ENCODE assay signal across 18 cellular contexts in the genomic region with DNA sequence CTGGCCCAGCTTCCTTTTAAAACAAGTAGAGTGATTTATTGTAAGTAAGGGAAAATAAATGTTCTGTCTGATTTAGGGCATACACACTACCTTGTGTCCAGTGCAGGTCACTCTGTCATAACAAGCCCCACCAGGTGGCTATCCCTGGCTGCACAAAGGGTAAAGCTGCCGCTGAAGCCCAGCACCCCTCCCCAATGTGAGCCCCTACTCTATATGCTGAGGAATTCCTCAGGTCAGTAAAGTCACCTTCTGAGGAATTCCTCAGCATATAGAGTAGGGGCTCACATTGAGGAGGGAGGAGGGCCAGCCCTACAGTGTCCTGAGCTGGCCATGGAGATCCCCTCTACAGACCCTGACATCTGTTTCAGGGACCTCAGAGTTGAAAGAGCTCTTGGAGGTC.
"Had no signal": no experiment of that assay in that cellular context is flagged by ENCODE, and none has a peak within 500 bp of the region (broad histone marks: within the 10 kb centered on the region; RNA-seq: fewer than 3 reads in every experiment).

No MANE protein-coding gene starts in this region.

- H3K27ac Mint-ChIP-seq: dendritic cell treated with granulocyte-macrophage colony-stimulating factor and Interleukin-4, amounts not matched to agents 40 ng/mL and 50 ng/mL, for 4 days; effector memory CD8-positive, alpha-beta T cell; immature natural killer cell; naive thymus-derived CD4-positive, alpha-beta T cell; nephron progenitor cell; progenitor cell of endocrine pancreas; stimulated activated memory B cell treated with anti-CD40 and anti-IgM and Interleukin-4, amounts not matched to agents 10 μg/mL and 1 μg/mL and 100 μg/mL, for 72 hours; stimulated activated naive CD8-positive, alpha-beta T cell treated with anti-CD3 and anti-CD28 coated beads, Interleukin-15, Interleukin-2, amounts not matched to agents 100 ng/mL and 50 ng/mL, for 24 hours had no signal

- H3K9me3 Mint-ChIP-seq: dendritic cell treated with granulocyte-macrophage colony-stimulating factor and Interleukin-4, amounts not matched to agents 40 ng/mL and 50 ng/mL, for 4 days; effector memory CD8-positive, alpha-beta T cell; immature natural killer cell; naive thymus-derived CD4-positive, alpha-beta T cell; nephron progenitor cell; stimulated activated memory B cell treated with anti-CD40 and anti-IgM and Interleukin-4, amounts not matched to agents 10 μg/mL and 1 μg/mL and 100 μg/mL, for 72 hours; stimulated activated naive CD8-positive, alpha-beta T cell treated with anti-CD3 and anti-CD28 coated beads, Interleukin-15, Interleukin-2, amounts not matched to agents 100 ng/mL and 50 ng/mL, for 24 hours had no signal

- H3K36me3 ChIP-seq: esophagus squamous epithelium, ovary, tibial artery, upper lobe of left lung had no signal

- FAIRE-seq: colon had no signal

- H3K36me3 Mint-ChIP-seq: immature natural killer cell; naive thymus-derived CD4-positive, alpha-beta T cell; stimulated activated memory B cell treated with anti-CD40 and anti-IgM and Interleukin-4, amounts not matched to agents 10 μg/mL and 1 μg/mL and 100 μg/mL, for 72 hours had no signal

- DNase-seq: esophagus squamous epithelium; left cardiac atrium; left ventricle myocardium superior; ovary; right cardiac atrium; stimulated activated CD4-positive, alpha-beta T cell treated with anti-CD3 and anti-CD28 coated beads, Interleukin-4, amount 100 ng/mL, for 1 hour; tibial artery; upper lobe of left lung had no signal

- H3K4me3 Mint-ChIP-seq: dendritic cell treated with granulocyte-macrophage colony-stimulating factor and Interleukin-4, amounts not matched to agents 40 ng/mL and 50 ng/mL, for 4 days; effector memory CD8-positive, alpha-beta T cell; immature natural killer cell; naive thymus-derived CD4-positive, alpha-beta T cell; nephron progenitor cell; stimulated activated memory B cell treated with anti-CD40 and anti-IgM and Interleukin-4, amounts not matched to agents 10 μg/mL and 1 μg/mL and 100 μg/mL, for 72 hours; stimulated activated naive CD8-positive, alpha-beta T cell treated with anti-CD3 and anti-CD28 coated beads, Interleukin-15, Interleukin-2, amounts not matched to agents 100 ng/mL and 50 ng/mL, for 24 hours had no signal

- H3K27me3 ChIP-seq: ovary, upper lobe of left lung had no signal

- H3K27ac ChIP-seq: esophagus squamous epithelium, ovary, tibial artery, upper lobe of left lung had no signal

- H3K9me3 ChIP-seq: esophagus squamous epithelium, ovary, tibial artery, upper lobe of left lung had no signal

- H3K4me1 ChIP-seq: esophagus squamous epithelium, tibial artery, upper lobe of left lung had no signal

- H3K4me2 ChIP-seq: smooth muscle cell had no signal

- H3K4me3 ChIP-seq: esophagus squamous epithelium, ovary, smooth muscle cell, tibial artery, upper lobe of left lung had no signal

- H3K4me1 Mint-ChIP-seq: immature natural killer cell; stimulated activated memory B cell treated with anti-CD40 and anti-IgM and Interleukin-4, amounts not matched to agents 10 μg/mL and 1 μg/mL and 100 μg/mL, for 72 hours had no signal
